ENCODE assay signal across 1 cellular context in the genomic region with DNA sequence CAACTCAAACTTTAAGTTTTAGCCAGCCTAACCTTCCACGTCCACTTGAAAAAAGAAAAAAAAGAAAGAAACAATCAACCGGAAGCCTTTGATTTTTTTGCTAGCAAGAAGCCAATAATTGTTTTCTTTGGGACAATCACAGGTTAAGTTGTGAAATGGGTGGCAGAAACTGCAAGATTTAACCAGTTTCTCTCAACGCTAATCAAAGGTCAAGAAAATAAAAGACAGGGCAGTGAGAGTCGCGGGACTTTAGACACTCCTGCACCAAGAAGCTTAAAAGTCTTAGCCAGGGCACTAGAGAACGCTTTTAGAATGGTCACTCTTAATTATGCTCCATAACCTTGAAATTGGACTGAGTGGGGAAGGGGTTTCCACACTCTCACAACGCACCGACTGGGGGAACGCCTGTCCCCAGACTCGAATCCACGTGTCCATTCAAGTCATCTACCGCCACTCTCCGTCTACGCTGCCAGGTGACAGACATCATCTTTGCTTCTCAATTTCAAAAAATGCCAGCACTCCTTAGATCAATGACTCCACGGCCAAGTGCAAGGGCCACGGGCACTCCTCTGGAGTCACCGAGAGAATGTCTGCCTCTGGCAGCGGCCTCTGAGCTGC.
TF ChIP-seq lines count a peak whose summit lies in the region.

No MANE protein-coding gene starts in this region.

TF ChIP-seq in GM12878, 131 proteins besides CTCF, POLR2A, EP300 and RAD21 (continued from another document):
- TF ChIP-seq SIN3A (IDR thresholded peaks at IDR 0.05; ENCODE audit: low read depth, low read length): no peak
- no peak for TF ChIP-seq RB1 (IDR thresholded peaks at IDR 0.05; ENCODE audit: borderline replicate concordance)
- TF ChIP-seq, protein P1, sequence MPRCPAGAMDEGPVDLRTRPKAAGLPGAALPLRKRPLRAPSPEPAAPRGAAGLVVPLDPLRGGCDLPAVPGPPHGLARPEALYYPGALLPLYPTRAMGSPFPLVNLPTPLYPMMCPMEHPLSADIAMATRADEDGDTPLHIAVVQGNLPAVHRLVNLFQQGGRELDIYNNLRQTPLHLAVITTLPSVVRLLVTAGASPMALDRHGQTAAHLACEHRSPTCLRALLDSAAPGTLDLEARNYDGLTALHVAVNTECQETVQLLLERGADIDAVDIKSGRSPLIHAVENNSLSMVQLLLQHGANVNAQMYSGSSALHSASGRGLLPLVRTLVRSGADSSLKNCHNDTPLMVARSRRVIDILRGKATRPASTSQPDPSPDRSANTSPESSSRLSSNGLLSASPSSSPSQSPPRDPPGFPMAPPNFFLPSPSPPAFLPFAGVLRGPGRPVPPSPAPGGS (IDR thresholded peaks at IDR 0.05; ENCODE audit: borderline replicate concordance, insufficient read depth, low read depth, low read length, poor library complexity, severe bottlenecking): no peak
- TF ChIP-seq RBBP5 (conservative IDR thresholded peaks at IDR 0.05): no peak
- no peak for TF ChIP-seq TCF12 (IDR thresholded peaks at IDR 0.05; ENCODE audit: low read depth, low read length)
- TF ChIP-seq ZNF217 (IDR thresholded peaks at IDR 0.05): no peak; the same call in 1 of the 2 replicates
- TF ChIP-seq PAX8 (IDR thresholded peaks at IDR 0.05): no peak
- peak; percentile 36; the same call in 1 of the 2 replicates for TF ChIP-seq MTA2 (IDR thresholded peaks at IDR 0.05; ENCODE audit: low read depth)
- no peak for TF ChIP-seq TCF3 (IDR thresholded peaks at IDR 0.05; ENCODE audit: borderline replicate concordance, insufficient read depth, low read depth, low read length)
- TF ChIP-seq BHLHE40 (IDR thresholded peaks at IDR 0.05; ENCODE audit: borderline replicate concordance in 1 of 2, low read depth in 2 of 2, low read length in 1 of 2): no peak
- TF ChIP-seq NR2C2 (IDR thresholded peaks at IDR 0.05; ENCODE audit: borderline replicate concordance, control insufficient read depth, insufficient read length, low read depth): no peak
- TF ChIP-seq HDGF (IDR thresholded peaks at IDR 0.05): no peak
- TF ChIP-seq KAT2A (conservative IDR thresholded peaks at IDR 0.05; ENCODE audit: control insufficient read depth, low read depth, low read length): no peak
- no peak for TF ChIP-seq PRDM15 (CRISPR knock-in tag; IDR thresholded peaks at IDR 0.05)
- no peak for TF ChIP-seq PML (IDR thresholded peaks at IDR 0.05; ENCODE audit: low read length)
- TF ChIP-seq CHD1 (IDR thresholded peaks at IDR 0.05; ENCODE audit: low read depth, low read length): no peak
- TF ChIP-seq, protein P2, sequence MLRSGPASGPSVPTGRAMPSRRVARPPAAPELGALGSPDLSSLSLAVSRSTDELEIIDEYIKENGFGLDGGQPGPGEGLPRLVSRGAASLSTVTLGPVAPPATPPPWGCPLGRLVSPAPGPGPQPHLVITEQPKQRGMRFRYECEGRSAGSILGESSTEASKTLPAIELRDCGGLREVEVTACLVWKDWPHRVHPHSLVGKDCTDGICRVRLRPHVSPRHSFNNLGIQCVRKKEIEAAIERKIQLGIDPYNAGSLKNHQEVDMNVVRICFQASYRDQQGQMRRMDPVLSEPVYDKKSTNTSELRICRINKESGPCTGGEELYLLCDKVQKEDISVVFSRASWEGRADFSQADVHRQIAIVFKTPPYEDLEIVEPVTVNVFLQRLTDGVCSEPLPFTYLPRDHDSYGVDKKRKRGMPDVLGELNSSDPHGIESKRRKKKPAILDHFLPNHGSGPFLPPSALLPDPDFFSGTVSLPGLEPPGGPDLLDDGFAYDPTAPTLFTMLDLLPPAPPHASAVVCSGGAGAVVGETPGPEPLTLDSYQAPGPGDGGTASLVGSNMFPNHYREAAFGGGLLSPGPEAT (IDR thresholded peaks at IDR 0.05; ENCODE audit: low read depth): peak; percentile 78
- TF ChIP-seq, protein P3, sequence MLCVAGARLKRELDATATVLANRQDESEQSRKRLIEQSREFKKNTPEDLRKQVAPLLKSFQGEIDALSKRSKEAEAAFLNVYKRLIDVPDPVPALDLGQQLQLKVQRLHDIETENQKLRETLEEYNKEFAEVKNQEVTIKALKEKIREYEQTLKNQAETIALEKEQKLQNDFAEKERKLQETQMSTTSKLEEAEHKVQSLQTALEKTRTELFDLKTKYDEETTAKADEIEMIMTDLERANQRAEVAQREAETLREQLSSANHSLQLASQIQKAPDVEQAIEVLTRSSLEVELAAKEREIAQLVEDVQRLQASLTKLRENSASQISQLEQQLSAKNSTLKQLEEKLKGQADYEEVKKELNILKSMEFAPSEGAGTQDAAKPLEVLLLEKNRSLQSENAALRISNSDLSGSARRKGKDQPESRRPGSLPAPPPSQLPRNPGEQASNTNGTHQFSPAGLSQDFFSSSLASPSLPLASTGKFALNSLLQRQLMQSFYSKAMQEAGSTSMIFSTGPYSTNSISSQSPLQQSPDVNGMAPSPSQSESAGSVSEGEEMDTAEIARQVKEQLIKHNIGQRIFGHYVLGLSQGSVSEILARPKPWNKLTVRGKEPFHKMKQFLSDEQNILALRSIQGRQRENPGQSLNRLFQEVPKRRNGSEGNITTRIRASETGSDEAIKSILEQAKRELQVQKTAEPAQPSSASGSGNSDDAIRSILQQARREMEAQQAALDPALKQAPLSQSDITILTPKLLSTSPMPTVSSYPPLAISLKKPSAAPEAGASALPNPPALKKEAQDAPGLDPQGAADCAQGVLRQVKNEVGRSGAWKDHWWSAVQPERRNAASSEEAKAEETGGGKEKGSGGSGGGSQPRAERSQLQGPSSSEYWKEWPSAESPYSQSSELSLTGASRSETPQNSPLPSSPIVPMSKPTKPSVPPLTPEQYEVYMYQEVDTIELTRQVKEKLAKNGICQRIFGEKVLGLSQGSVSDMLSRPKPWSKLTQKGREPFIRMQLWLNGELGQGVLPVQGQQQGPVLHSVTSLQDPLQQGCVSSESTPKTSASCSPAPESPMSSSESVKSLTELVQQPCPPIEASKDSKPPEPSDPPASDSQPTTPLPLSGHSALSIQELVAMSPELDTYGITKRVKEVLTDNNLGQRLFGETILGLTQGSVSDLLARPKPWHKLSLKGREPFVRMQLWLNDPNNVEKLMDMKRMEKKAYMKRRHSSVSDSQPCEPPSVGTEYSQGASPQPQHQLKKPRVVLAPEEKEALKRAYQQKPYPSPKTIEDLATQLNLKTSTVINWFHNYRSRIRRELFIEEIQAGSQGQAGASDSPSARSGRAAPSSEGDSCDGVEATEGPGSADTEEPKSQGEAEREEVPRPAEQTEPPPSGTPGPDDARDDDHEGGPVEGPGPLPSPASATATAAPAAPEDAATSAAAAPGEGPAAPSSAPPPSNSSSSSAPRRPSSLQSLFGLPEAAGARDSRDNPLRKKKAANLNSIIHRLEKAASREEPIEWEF (IDR thresholded peaks at IDR 0.05; ENCODE audit: insufficient replicate concordance, low read depth, low read length): no peak
- no peak for TF ChIP-seq ZBTB33 (IDR thresholded peaks at IDR 0.05)
- TF ChIP-seq ESRRA (IDR thresholded peaks at IDR 0.05; ENCODE audit: low read length): no peak
- TF ChIP-seq NKRF (conservative IDR thresholded peaks at IDR 0.05): peak; percentile 23
- no peak for TF ChIP-seq BRCA1 (IDR thresholded peaks at IDR 0.05; ENCODE audit: low read depth, low read length)
- TF ChIP-seq RAD51 (IDR thresholded peaks at IDR 0.05): no peak
- no peak for TF ChIP-seq SREBF2 (IDR thresholded peaks at IDR 0.05; ENCODE audit: low read length)
- no peak for TF ChIP-seq BCL11A (IDR thresholded peaks at IDR 0.05; ENCODE audit: low read depth, low read length)
